ENCODE assay signal across 19 cellular contexts in the genomic region with DNA sequence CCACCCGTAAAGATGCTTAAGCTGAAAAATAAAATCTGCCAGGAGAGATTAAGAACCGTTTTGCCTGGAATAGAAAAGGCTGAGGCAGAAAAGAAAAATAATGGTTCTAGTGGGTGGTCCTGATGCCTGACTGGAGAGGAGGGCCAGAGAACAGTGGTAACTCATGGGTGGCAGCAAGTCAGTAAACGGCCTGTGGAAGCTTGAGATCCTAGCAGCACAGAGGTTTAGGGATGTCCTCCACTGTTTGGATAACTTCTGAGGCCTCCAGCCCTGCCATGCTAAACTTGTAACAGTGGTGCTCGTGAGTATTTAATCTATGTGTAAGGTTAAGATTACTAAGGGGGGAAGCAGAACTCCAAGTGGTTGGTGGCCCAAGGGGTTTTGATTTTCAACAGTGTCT. TPM values are rescaled to one million over a fixed set of nuclear protein-coding genes. Genes with fewer than 3 reads are reported as not detected.
A peak's percentile ranks its signal among the peaks of the same experiment; 100 is the strongest.
DNase-seq lines count a peak whose midpoint lies in the region; ATAC-seq and TF ChIP-seq lines count a peak whose summit lies in the region.
"Had no signal": no experiment of that assay in that cellular context is flagged by ENCODE, and none has a peak within 500 bp of the region (broad histone marks: within the 10 kb centered on the region; RNA-seq: fewer than 3 reads in every experiment).

No MANE protein-coding gene starts in this region.

- H3K27me3 ChIP-seq in SK-N-SH (ENCODE audit: insufficient read depth) (no peaks in the 10 kb centered on the region), Karpas-422 (ENCODE audit: low read length) (no peaks in the 10 kb centered on the region), WERI-Rb-1 (ENCODE audit: insufficient read depth, low read depth, severe bottlenecking) (no peaks in the 10 kb centered on the region)
- H3K27me3 ChIP-seq: BE2C had no signal

- intact Hi-C loops in mucosa of descending colon (cut with DNase I, micrococcal nuclease), result no loop called here

- peak overlapping the region in 1 of 5 experiments; percentile 8 for H3K4me3 Mint-ChIP-seq in brain
- H3K4me3 Mint-ChIP-seq: CD4-positive, alpha-beta T cell had no signal

- DNase-seq in SK-N-SH, result no peak
- DNase-seq in Karpas-422, result no peak
- DNase-seq in retina, result peak; percentile 28
- DNase-seq in WERI-Rb-1, result no peak
- DNase-seq in GM20000 (ENCODE audit: low spot score), result no peak
- no peak for DNase-seq in mucosa of descending colon
- DNase-seq: BE2C; Calu3; CD4-positive, alpha-beta T cell; NCI-H1092; NCI-H146; NCI-H2081; NCI-H774; PC-9 had no signal

- peaks cover 10% of the 10 kb centered on the region; the same call in 1 of the 2 replicates for H4K20me1 ChIP-seq in SK-N-SH (ENCODE audit: insufficient read depth)
- H4K20me1 ChIP-seq in Karpas-422 (ENCODE audit: insufficient read depth, low read depth, low read length), result no peaks in the 10 kb centered on the region

- H3K4me1 ChIP-seq in SK-N-SH (ENCODE audit: control insufficient read depth in 1 of 2, insufficient read depth in 2 of 2, low read depth in 1 of 2, low read length in 1 of 2) (peaks cover 19 to 34% of the 10 kb centered on the region in 2 experiments), Karpas-422 (ENCODE audit: low read length) (peaks cover 33% of the 10 kb centered on the region), mucosa of descending colon (ENCODE audit: low read depth) (no peaks in the 10 kb centered on the region)

- POLR2A ChIA-PET in SK-N-SH (lab: Yijun Ruan, JAX), result no interaction called here

- no peaks in the 10 kb centered on the region for H3K9me3 ChIP-seq in SK-N-SH
- no peaks in the 10 kb centered on the region for H3K9me3 ChIP-seq in Karpas-422 (ENCODE audit: low read length)
- H3K9me3 ChIP-seq in WERI-Rb-1 (ENCODE audit: severe bottlenecking), result no peaks in the 10 kb centered on the region
- H3K9me3 ChIP-seq in mucosa of descending colon, result no peaks in the 10 kb centered on the region
- H3K9me3 ChIP-seq: BE2C had no signal

- H3K36me3 ChIP-seq in SK-N-SH (replicated peaks in 1 of 2; ENCODE audit: control insufficient read depth in 1 of 2, insufficient read depth in 2 of 2, low read length in 1 of 2), result peaks cover 0 to 37% of the 10 kb centered on the region in 2 experiments
- H3K36me3 ChIP-seq in Karpas-422 (ENCODE audit: insufficient read depth, low read length), result peaks cover 18% of the 10 kb centered on the region; the same call in 1 of the 2 replicates
- peaks cover 37% of the 10 kb centered on the region for H3K36me3 ChIP-seq in WERI-Rb-1
- H3K36me3 ChIP-seq in mucosa of descending colon (ENCODE audit: low read depth), result no peaks in the 10 kb centered on the region

- H3K9me2 ChIP-seq in SK-N-SH (no peaks in the 10 kb centered on the region), Karpas-422 (replicated peaks; ENCODE audit: insufficient read depth, low read length) (no peaks in the 10 kb centered on the region)

- H3K4me2 ChIP-seq in SK-N-SH (no peak overlapping the region), Karpas-422 (ENCODE audit: low read depth, low read length, poor library complexity, severe bottlenecking) (no peak overlapping the region)
- H3K4me2 ChIP-seq: KMS-11, PC-9 had no signal

- H3K79me2 ChIP-seq in SK-N-SH (ENCODE audit: insufficient read depth) (peaks cover 85% of the 10 kb centered on the region), Karpas-422 (ENCODE audit: low read length) (peaks cover 83% of the 10 kb centered on the region)

- no peak for TF ChIP-seq EP300 in SK-N-SH (IDR thresholded peaks at IDR 0.05; ENCODE audit: borderline replicate concordance in 1 of 2, low read depth in 1 of 2, low read length in 1 of 2)

- peak overlapping the region in 4 of 5 experiments; percentile 21 to 69 (median 42) for H3K27ac Mint-ChIP-seq in brain
- H3K27ac Mint-ChIP-seq: CD4-positive, alpha-beta T cell had no signal

- ATAC-seq in SK-N-SH treated with all-trans-retinoic acid at 6 μM for 48 hours (no peak), mucosa of descending colon (no peak)
- ATAC-seq: HepG2 had no signal

- no peak overlapping the region for H3K4me3 ChIP-seq in SK-N-SH (ENCODE audit: low read depth in 2 of 2, low read length in 1 of 2)
- no peak overlapping the region for H3K4me3 ChIP-seq in Karpas-422 (ENCODE audit: low read length)
- no peak overlapping the region for H3K4me3 ChIP-seq in WERI-Rb-1 (ENCODE audit: low read depth, low read length)
- H3K4me3 ChIP-seq in mucosa of descending colon, result no peak overlapping the region
- H3K4me3 ChIP-seq: PC-9 had no signal

- H3K36me3 Mint-ChIP-seq in brain, result peaks cover 10% of the 10 kb centered on the region

- TF ChIP-seq CTCF in SK-N-SH (IDR thresholded peaks at IDR 0.05) (no peak), brain (conservative IDR thresholded peaks at IDR 0.05) (no peak), WERI-Rb-1 (IDR thresholded peaks at IDR 0.05; ENCODE audit: low read depth, low read length) (no peak), GM20000 (IDR thresholded peaks at IDR 0.05; ENCODE audit: extremely low read depth, missing control alignments) (no peak), mucosa of descending colon (IDR thresholded peaks at IDR 0.05) (no peak)

- H3K27ac ChIP-seq in SK-N-SH (ENCODE audit: low read depth in 2 of 2, low read length in 1 of 2) (peak overlapping the region; percentile 58 to 70; a peak in 3 of 4 replicates), Karpas-422 (ENCODE audit: low read length) (peak overlapping the region; percentile 38), WERI-Rb-1 (no peak overlapping the region)
- H3K27ac ChIP-seq: 22Rv1, KMS-11, PC-9 had no signal

- H3K4me1 Mint-ChIP-seq in brain, result peaks cover 30% of the 10 kb centered on the region

- 75% methylated on average over 4 of the region's 4 CpGs for WGBS in SK-N-SH (ENCODE audit: low lambda C conversion rate)

- CTCF ChIA-PET in SK-N-SH (lab: Yijun Ruan, JAX), result interaction anchor here (2.0 to 2.5 kb wide), 2 partner anchors 11 to 13 kb away, joined by 7 to 14 read pairs; no protein-coding TSS in a partner anchor

- H3F3A ChIP-seq in SK-N-SH (replicated peaks; ENCODE audit: insufficient read depth), result peaks cover 32% of the 10 kb centered on the region

- no peak overlapping the region for H2AFZ ChIP-seq in SK-N-SH (ENCODE audit: low read depth)
- H2AFZ ChIP-seq in Karpas-422 (ENCODE audit: low read length), result no peak overlapping the region
- H2AFZ ChIP-seq: PC-9 had no signal

- no peak for TF ChIP-seq RAD21 in SK-N-SH (IDR thresholded peaks at IDR 0.05; ENCODE audit: low read length)

- no peaks in the 10 kb centered on the region for H3K9me3 Mint-ChIP-seq in brain
- H3K9me3 Mint-ChIP-seq: CD4-positive, alpha-beta T cell had no signal

- no peak overlapping the region for H3K9ac ChIP-seq in SK-N-SH
- no peak overlapping the region for H3K9ac ChIP-seq in Karpas-422 (ENCODE audit: low read length)
- H3K9ac ChIP-seq: KMS-11 had no signal

- H3K27me3 Mint-ChIP-seq in brain, result no peaks in the 10 kb centered on the region
- H3K27me3 Mint-ChIP-seq: CD4-positive, alpha-beta T cell had no signal

TF ChIP-seq in SK-N-SH, 30 proteins besides CTCF, POLR2A, EP300 and RAD21 (continues in another document):
- TF ChIP-seq RFX5 (IDR thresholded peaks at IDR 0.05; ENCODE audit: low read length), result no peak
- TF ChIP-seq, protein P1, sequence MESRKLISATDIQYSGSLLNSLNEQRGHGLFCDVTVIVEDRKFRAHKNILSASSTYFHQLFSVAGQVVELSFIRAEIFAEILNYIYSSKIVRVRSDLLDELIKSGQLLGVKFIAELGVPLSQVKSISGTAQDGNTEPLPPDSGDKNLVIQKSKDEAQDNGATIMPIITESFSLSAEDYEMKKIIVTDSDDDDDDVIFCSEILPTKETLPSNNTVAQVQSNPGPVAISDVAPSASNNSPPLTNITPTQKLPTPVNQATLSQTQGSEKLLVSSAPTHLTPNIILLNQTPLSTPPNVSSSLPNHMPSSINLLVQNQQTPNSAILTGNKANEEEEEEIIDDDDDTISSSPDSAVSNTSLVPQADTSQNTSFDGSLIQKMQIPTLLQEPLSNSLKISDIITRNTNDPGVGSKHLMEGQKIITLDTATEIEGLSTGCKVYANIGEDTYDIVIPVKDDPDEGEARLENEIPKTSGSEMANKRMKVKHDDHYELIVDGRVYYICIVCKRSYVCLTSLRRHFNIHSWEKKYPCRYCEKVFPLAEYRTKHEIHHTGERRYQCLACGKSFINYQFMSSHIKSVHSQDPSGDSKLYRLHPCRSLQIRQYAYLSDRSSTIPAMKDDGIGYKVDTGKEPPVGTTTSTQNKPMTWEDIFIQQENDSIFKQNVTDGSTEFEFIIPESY (IDR thresholded peaks at IDR 0.05; ENCODE audit: borderline replicate concordance, low read depth), result no peak

TF ChIP-seq in SK-N-SH treated with all-trans-retinoic acid at 6 μM for 48 hours, 23 proteins besides CTCF, POLR2A, EP300 and RAD21 (continues in another document):
- TF ChIP-seq OSR1 (CRISPR knock-in tag; IDR thresholded peaks at IDR 0.05), result no peak
- no peak for TF ChIP-seq ZNF565 (CRISPR knock-in tag; conservative IDR thresholded peaks at IDR 0.05; ENCODE audit: low read depth)
- no peak for TF ChIP-seq TOX (CRISPR knock-in tag; IDR thresholded peaks at IDR 0.05; ENCODE audit: borderline replicate concordance)
- no peak for TF ChIP-seq BACH2 (CRISPR knock-in tag; IDR thresholded peaks at IDR 0.05; ENCODE audit: borderline replicate concordance)
- TF ChIP-seq RARB (CRISPR knock-in tag; IDR thresholded peaks at IDR 0.05), result no peak
- no peak for TF ChIP-seq ZNF8 (CRISPR knock-in tag; IDR thresholded peaks at IDR 0.05)
- no peak for TF ChIP-seq CSDC2 (CRISPR knock-in tag; IDR thresholded peaks at IDR 0.05)
- no peak for TF ChIP-seq ESRRG (CRISPR knock-in tag; IDR thresholded peaks at IDR 0.05)

RNA-seq across cellular contexts. Expression of a gene that starts 21.2 kb away (rescaled TPM):
- polyA plus RNA-seq in SK-N-SH (2012; rRNA removed), result 17.3 and 22.6 TPM in 2 replicates
- polyA plus RNA-seq in SK-N-SH (2012; cell fraction: cytosol; rRNA removed), result 13.9 and 17.5 TPM in 2 replicates
- polyA plus RNA-seq in SK-N-SH (2012; cell fraction: nucleus; rRNA removed), result 37.7 and 44.0 TPM in 2 replicates
- 16.8 and 30.7 TPM in 2 replicates for total RNA-seq in Karpas-422 (2014; rRNA removed; shearing (Covaris generic); ENCODE audit: low replicate concordance)
- polyA plus RNA-seq in brain (ENCODE audit: insufficient read depth, low read depth, low replicate concordance), result 22.2 TPM
- total RNA-seq in mucosa of descending colon, result 10 to 100 TPM; 13.3 to 15.7 (median 13.6) TPM

RNA-seq across cellular contexts. Expression of a gene that starts 59.6 kb away (rescaled TPM):
- polyA plus RNA-seq in SK-N-SH (2012; rRNA removed) (38.8 and 40.1 TPM in 2 replicates), brain (ENCODE audit: insufficient read depth, low read depth, low replicate concordance) (30.6 TPM)
- 53.2 and 79.2 TPM in 2 replicates for polyA plus RNA-seq in SK-N-SH (2012; cell fraction: cytosol; rRNA removed)
- polyA plus RNA-seq in SK-N-SH (2012; cell fraction: nucleus; rRNA removed), result 23.6 and 34.2 TPM in 2 replicates
- total RNA-seq in Karpas-422 (2014; rRNA removed; shearing (Covaris generic); ENCODE audit: low replicate concordance), result 55.6 and 79.3 TPM in 2 replicates
- total RNA-seq in mucosa of descending colon, result 10 to 100 TPM; 26.3 to 35.5 (median 26.8) TPM
